In the genomic region with DNA sequence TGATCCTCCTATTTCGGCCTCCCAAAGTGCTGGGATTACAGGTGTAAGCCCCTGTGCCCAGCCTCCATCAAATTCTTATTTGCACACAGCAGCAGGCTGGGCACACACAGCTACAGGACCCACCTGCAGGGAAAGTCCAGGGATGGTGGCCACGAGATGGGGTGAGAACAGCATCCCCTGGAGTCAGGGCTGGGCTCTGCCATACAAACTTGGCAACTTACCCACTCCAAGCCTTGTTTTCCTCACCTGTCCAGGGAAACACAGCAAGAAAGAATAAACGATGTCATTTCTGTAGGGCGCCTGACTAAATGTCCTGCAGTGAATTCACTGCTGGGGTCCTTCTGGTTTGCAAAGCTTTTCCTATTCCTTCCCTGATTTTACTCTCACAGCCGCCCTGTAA, we compare ENCODE assay signal across 18 cellular contexts. TPM values are rescaled to one million over a fixed set of nuclear protein-coding genes. Genes with fewer than 3 reads are reported as not detected.
DNase-seq lines count a peak whose midpoint lies in the region; ATAC-seq, FAIRE-seq and TF ChIP-seq lines count a peak whose summit lies in the region.
"Had no signal": no experiment of that assay in that cellular context is flagged by ENCODE, and none has a peak within 500 bp of the region (broad histone marks: within the 10 kb centered on the region; RNA-seq: fewer than 3 reads in every experiment).

No MANE protein-coding gene starts in this region.

- H3K4me1 ChIP-seq in HEK293 (ENCODE audit: control insufficient read depth, insufficient read depth, low read length) (no peaks in the 10 kb centered on the region), K562 (replicated peaks in 1 of 2; ENCODE audit: control insufficient read depth in 2 of 2, insufficient read depth in 2 of 2, low read length in 2 of 2) (peaks cover 4 to 6% of the 10 kb centered on the region in 2 experiments; a peak in 2 of 5 replicates)
- H3K4me1 ChIP-seq: HAP-1 had no signal

- no peaks in the 10 kb centered on the region; the same call in none of the 2 replicates for H4K20me1 ChIP-seq in K562 (replicated peaks; ENCODE audit: control insufficient read depth, insufficient read depth, low read length)

- no peaks in the 10 kb centered on the region for H3K79me2 ChIP-seq in K562 (ENCODE audit: control insufficient read depth, insufficient read depth, low read length)

- peaks cover 56 to 62% of the 10 kb centered on the region in 2 experiments for H3K27me3 ChIP-seq in K562 (ENCODE audit: control insufficient read depth in 2 of 2, insufficient read depth in 2 of 2, low read length in 2 of 2)
- H3K27me3 ChIP-seq in kidney epithelial cell (ENCODE audit: control insufficient read depth, insufficient read depth, low read length) = no peaks in the 10 kb centered on the region

- 11% methylated on average over 5 of the region's 5 CpGs for WGBS in K562 (ENCODE audit: insufficient coverage, low coverage, missing lambda C conversion rate)

- TF ChIP-seq POLR2A in K562 (conservative IDR thresholded peaks at IDR 0.05) = no peak

- H3K27ac ChIP-seq in HEK293 (ENCODE audit: extremely low read depth, low read depth, low read length) (no peak overlapping the region), K562 (ENCODE audit: extremely low read depth, low read depth, low read length) (no peak overlapping the region)

- TF ChIP-seq CTCF in HEK293 (tag by site-specific recombination; IDR thresholded peaks at IDR 0.05) = no peak
- peak in 2 of 3 experiments; percentile 18 to 27; a peak in 2 of 6 replicates for TF ChIP-seq CTCF in K562 (IDR thresholded peaks at IDR 0.05 in 2 of 3, conservative IDR thresholded peaks at IDR 0.05 in 1 of 3; ENCODE audit: insufficient read depth in 2 of 3, low read depth in 1 of 3, low read length in 3 of 3)
- peak; percentile 24 for TF ChIP-seq CTCF in kidney epithelial cell (IDR thresholded peaks at IDR 0.05; ENCODE audit: insufficient read depth, low read length, poor library complexity, severe bottlenecking)

- POLR2A ChIA-PET in HEK293 (lab: Yijun Ruan, JAX) (no interaction called here), K562 (lab: Yijun Ruan, JAX) (no interaction called here)

- H3K4me3 ChIP-seq in HEK293 (ENCODE audit: low read depth, low read length) (no peak overlapping the region), K562 (no peak overlapping the region), kidney epithelial cell (ENCODE audit: low read depth, low read length) (no peak overlapping the region)
- H3K4me3 ChIP-seq: HAP-1 had no signal

- no peak overlapping the region for H3K9ac ChIP-seq in K562 (ENCODE audit: insufficient read depth in 1 of 2, low read depth in 2 of 2, low read length in 2 of 2)

- CTCF ChIA-PET in HEK293 (lab: Yijun Ruan, JAX) = interaction anchor here (0.9 kb wide), 1 partner anchor 238 kb away, joined by 4 read pairs; no protein-coding TSS in a partner anchor
- CTCF ChIA-PET in K562 (lab: Yijun Ruan, JAX; ENCODE audit: low intra/inter-chr PET ratio) = interaction anchor here (0.6 kb wide), 1 partner anchor 54 kb away, joined by 6 read pairs; no protein-coding TSS in a partner anchor

- ATAC-seq in K562 = no peak
- ATAC-seq in GM21723 (IDR thresholded peaks at IDR 0.05; ENCODE audit: unreplicated experiment) = no peak
- ATAC-seq in HG03280 (IDR thresholded peaks at IDR 0.05; ENCODE audit: unreplicated experiment) = no peak

- H3K36me3 ChIP-seq in HEK293 (ENCODE audit: control insufficient read depth in 2 of 2, insufficient read depth in 1 of 2, low read length in 2 of 2) = no peaks in the 10 kb centered on the region
- H3K36me3 ChIP-seq in K562 (ENCODE audit: control insufficient read depth, insufficient read depth, low read length) = no peaks in the 10 kb centered on the region
- no peaks in the 10 kb centered on the region for H3K36me3 ChIP-seq in kidney epithelial cell (ENCODE audit: control insufficient read depth, insufficient read depth, low read length)
- H3K36me3 ChIP-seq: HAP-1 had no signal

- H3K4me2 ChIP-seq in K562 (ENCODE audit: insufficient read depth, low read length) = no peak overlapping the region

- in situ Hi-C loops in K562 (cut with MboI) = no loop called here

- intact Hi-C loops in K562 (cut with micrococcal nuclease) = no loop called here

- DNase-seq in DMS53 (lab: John Stamatoyannopoulos, UW) (peak; percentile 20), DMS53 treated with DMSO at 0.1 percent for 48 hours (lab: John Stamatoyannopoulos, UW; ENCODE audit: unreplicated experiment) (no peak), K562 (ENCODE audit: extremely low read depth in 1 of 4, low spot score in 3 of 4) (no peak), kidney epithelial cell (ENCODE audit: low read depth) (no peak), NCI-H1048 (lab: John Stamatoyannopoulos, UW) (no peak)
- DNase-seq: C1 segment of cervical spinal cord, EL, KBM-7, NCI-H1436 treated with DMSO at 0.1 percent for 48 hours, NCI-H2029 treated with DMSO at 0.1 percent for 48 hours, NCI-H510A treated with DMSO at 0.1 percent for 48 hours, SHP77 treated with DMSO at 0.1 percent for 48 hours had no signal

- no peak for FAIRE-seq in K562 (lab: Jason Lieb, UNC)
- FAIRE-seq: RCC 7860 had no signal

- no peak overlapping the region for H2AFZ ChIP-seq in K562 (ENCODE audit: low read depth, low read length)

- H3K9me3 ChIP-seq in HEK293 (ENCODE audit: control insufficient read depth, insufficient read depth, low read depth, low read length) = no peaks in the 10 kb centered on the region
- no peaks in the 10 kb centered on the region for H3K9me3 ChIP-seq in K562 (replicated peaks; ENCODE audit: control insufficient read depth, insufficient read depth, low read depth, low read length)
- H3K9me3 ChIP-seq: HAP-1 had no signal

- H3K9me1 ChIP-seq in K562 (ENCODE audit: control insufficient read depth, insufficient read depth, low read length) = peaks cover 6% of the 10 kb centered on the region

- BruUV-seq in K562 (replicated peaks; lab: Mats Ljungman, UMichigan) = no TSS peak

- TF ChIP-seq EP300 in K562 (IDR thresholded peaks at IDR 0.05; ENCODE audit: low read length) = no peak

- no peak for TF ChIP-seq RAD21 in K562 (CRISPR knock-in tag; conservative IDR thresholded peaks at IDR 0.05 in 1 of 2, IDR thresholded peaks at IDR 0.05 in 1 of 2)

TF ChIP-seq in K562, 482 proteins besides CTCF, POLR2A, EP300 and RAD21 (continues in another document):
- TF ChIP-seq CHD4 (IDR thresholded peaks at IDR 0.05; ENCODE audit: insufficient read depth, insufficient replicate concordance, low read depth, low read length, poor library complexity, severe bottlenecking) (no peak), ZBED1 (IDR thresholded peaks at IDR 0.05) (no peak), ADNP (tag; IDR thresholded peaks at IDR 0.05) (no peak), JUNB (CRISPR knock-in tag; conservative IDR thresholded peaks at IDR 0.05) (no peak), PHF8 (IDR thresholded peaks at IDR 0.05; ENCODE audit: borderline replicate concordance, low read length) (no peak), HDAC1 (IDR thresholded peaks at IDR 0.05) (no peak), ZNF347 (CRISPR knock-in tag; IDR thresholded peaks at IDR 0.05; ENCODE audit: low read depth) (no peak), MTA3 (IDR thresholded peaks at IDR 0.05; ENCODE audit: borderline replicate concordance) (no peak), SMARCB1 (IDR thresholded peaks at IDR 0.05; ENCODE audit: insufficient read length, low read depth) (no peak), NR4A1 (CRISPR knock-in tag; IDR thresholded peaks at IDR 0.05) (no peak), NR4A1 (tag; IDR thresholded peaks at IDR 0.05) (no peak), MCM2 (IDR thresholded peaks at IDR 0.05; ENCODE audit: low read depth) (no peak)

RNA-seq across cellular contexts. Expression of a gene that starts 5.5 kb away (rescaled TPM):
- total RNA-seq in K562 (2011; cell fraction: chromatin; rRNA removed; ENCODE audit: low replicate concordance) = not detected in 2 replicates
- total RNA-seq in K562 (2011; cell fraction: nucleolus; rRNA removed) = not detected in 2 replicates
- not detected in 2 replicates for total RNA-seq in K562 (2011; cell fraction: nucleoplasm; rRNA removed)
- not detected in 2 replicates for total RNA-seq in K562 (2014; rRNA removed)
- total RNA-seq in K562 (2014; rRNA removed; fragmentation: Illumina TruSeq; extraction: Trizol) = not detected in 2 replicates
- total RNA-seq in K562 (2015; rRNA removed; fragmentation: Illumina TruSeq; extraction: Trizol) = not detected in 2 replicates
- total RNA-seq in K562 (2021) = not detected in 2 replicates
- polyA plus RNA-seq in K562 (2011; rRNA removed) = not detected in 2 replicates
- polyA plus RNA-seq in K562 (2011; cell fraction: cytosol; rRNA removed) = 0.01 TPM in 1 of 2 replicates, not detected in the other
- polyA plus RNA-seq in K562 (2011; cell fraction: nucleus; rRNA removed) = 0.27 TPM in 1 of 2 replicates, not detected in the other
- polyA plus RNA-seq in K562 (2012) = 0.12 TPM in 1 of 2 replicates, not detected in the other
- polyA plus RNA-seq in K562 (2014; fragmentation: Illumina TruSeq; extraction: Trizol) = not detected in 2 replicates
- polyA plus RNA-seq in K562 (2014; fragmentation: Nextera tagmentation; extraction: Ambion mirVana) = not detected
- polyA plus RNA-seq in K562 (2014; rRNA removed) = 0.09 and 0.23 TPM in 2 replicates
- polyA minus RNA-seq in K562 (2011; rRNA and poly(A)+ RNA removed) = not detected in 2 replicates
- not detected in 2 replicates for polyA minus RNA-seq in K562 (2011; cell fraction: cytosol; rRNA and poly(A)+ RNA removed)
- not detected in 2 replicates for polyA minus RNA-seq in K562 (2011; cell fraction: nucleus; rRNA and poly(A)+ RNA removed)
- 0.89 and 5.6 TPM in 2 replicates for total RNA-seq in kidney epithelial cell
- total RNA-seq: T-helper 1 cell treated with Interleukin-12 subunit alpha and Interleukin-12 subunit beta and Interleukin-4 antibody, amounts not matched to agents 30 ng/mL and 1 ng/mL, for 36 hours had no signal

RNA-seq across cellular contexts. Expression of a gene that starts 47.5 kb away (rescaled TPM):
- 32.7 and 51.7 TPM in 2 replicates for total RNA-seq in K562 (2011; cell fraction: chromatin; rRNA removed; ENCODE audit: low replicate concordance)
- total RNA-seq in K562 (2011; cell fraction: nucleolus; rRNA removed) = 40.7 and 42.2 TPM in 2 replicates
- total RNA-seq in K562 (2011; cell fraction: nucleoplasm; rRNA removed) = 40.5 and 61.6 TPM in 2 replicates
- total RNA-seq in K562 (2014; rRNA removed) (55.6 and 87.2 TPM in 2 replicates), K562 (2014; rRNA removed; fragmentation: Illumina TruSeq; extraction: Trizol) (75.4 and 83.0 TPM in 2 replicates), K562 (2015; rRNA removed; fragmentation: Illumina TruSeq; extraction: Trizol) (78.7 and 86.1 TPM in 2 replicates), K562 (2021) (120 and 121 TPM in 2 replicates), kidney epithelial cell (185 and 216 TPM in 2 replicates)
- polyA plus RNA-seq in K562 (2011; rRNA removed) (39.5 and 41.9 TPM in 2 replicates), K562 (2014; fragmentation: Illumina TruSeq; extraction: Trizol) (96.4 and 107 TPM in 2 replicates), K562 (2014; fragmentation: Nextera tagmentation; extraction: Ambion mirVana) (100 to 1,000 TPM; 130 to 151 TPM), K562 (2014; rRNA removed) (74.6 and 75.7 TPM in 2 replicates)
- polyA plus RNA-seq in K562 (2011; cell fraction: cytosol; rRNA removed) = 61.5 and 87.8 TPM in 2 replicates
- polyA plus RNA-seq in K562 (2011; cell fraction: nucleus; rRNA removed) = 44.9 and 61.3 TPM in 2 replicates
- 108 and 132 TPM in 2 replicates for polyA plus RNA-seq in K562 (2012)
- polyA minus RNA-seq in K562 (2011; rRNA and poly(A)+ RNA removed) = 42.0 and 57.7 TPM in 2 replicates
- 31.2 and 36.7 TPM in 2 replicates for polyA minus RNA-seq in K562 (2011; cell fraction: cytosol; rRNA and poly(A)+ RNA removed)
- polyA minus RNA-seq in K562 (2011; cell fraction: nucleus; rRNA and poly(A)+ RNA removed) = 20.7 and 21.9 TPM in 2 replicates
